In genomic region chr13:76336889-76337844, GRCh38 we compare ENCODE assay signal across 22 cellular contexts.
"Had no signal": no experiment of that assay in that cellular context is flagged by ENCODE, and none has a peak within 500 bp of the region (broad histone marks: within the 10 kb centered on the region; RNA-seq: fewer than 3 reads in every experiment).

No MANE protein-coding gene starts in this region.

- H3K27me3 ChIP-seq: neural progenitor cell, spleen, upper lobe of left lung had no signal

- H3K9me3 ChIP-seq: thoracic aorta, upper lobe of left lung had no signal

- ATAC-seq: activated naive CD4-positive, alpha-beta T cell treated with anti-CD3 and anti-CD28 coated beads, Interleukin-2, amount 50 U/mL, for 72 hours; activated T-helper 17 cell treated with anti-CD3 and anti-CD28 coated beads, Interleukin-2, amount 50 U/mL, for 72 hours; esophagus mucosa; left lobe of liver; naive thymus-derived CD8-positive, alpha-beta T cell; T-cell had no signal

- H3K4me1 ChIP-seq: neural progenitor cell, spleen, upper lobe of left lung had no signal

- H3K4me2 ChIP-seq: neural progenitor cell had no signal

- H3K36me3 ChIP-seq: neural progenitor cell, spleen, thoracic aorta, upper lobe of left lung, WERI-Rb-1 had no signal

- H2AFZ ChIP-seq: neural progenitor cell had no signal

- FAIRE-seq: colon, endothelial cell of umbilical vein had no signal

- DNase-seq: activated CD4-positive, alpha-beta T cell treated with anti-CD3 and anti-CD28 coated beads for 1 hour; activated CD4-positive, alpha-beta T cell treated with anti-CD3 and anti-CD28 coated beads, Interleukin-2, amount 50 U/mL, for 1 hour; activated T-cell treated with anti-CD3 and anti-CD28 coated beads, Interleukin-2, amount 50 U/mL, for 24 hours; aorta; effector memory CD4-positive, alpha-beta T cell; hypothalamus; naive thymus-derived CD8-positive, alpha-beta T cell; posterior cingulate gyrus; spleen; stimulated activated CD4-positive, alpha-beta T cell treated with anti-CD3 and anti-CD28 coated beads, Interleukin-4, amount 100 ng/mL, for 1 hour; stimulated activated naive CD4-positive, alpha-beta T cell; T-cell; upper lobe of left lung; WERI-Rb-1 had no signal

- H3K27ac ChIP-seq: neural progenitor cell, spleen, thoracic aorta, upper lobe of left lung, WERI-Rb-1 had no signal

- H3K9ac ChIP-seq: neural progenitor cell had no signal

- H3K4me3 ChIP-seq: neural progenitor cell, spleen, thoracic aorta, upper lobe of left lung had no signal
